ENCODE assay signal across 16 cellular contexts in genomic region chr15:87722941-87723691, GRCh38.
A peak's percentile ranks its signal among the peaks of the same experiment; 100 is the strongest.
DNase-seq lines count a peak whose midpoint lies in the region; ATAC-seq and TF ChIP-seq lines count a peak whose summit lies in the region.
"Had no signal": no experiment of that assay in that cellular context is flagged by ENCODE, and none has a peak within 500 bp of the region (broad histone marks: within the 10 kb centered on the region; RNA-seq: fewer than 3 reads in every experiment).

No MANE protein-coding gene starts in this region.

- ATAC-seq in GM18517 (IDR thresholded peaks at IDR 0.05; ENCODE audit: unreplicated experiment) (no peak), HG03280 (IDR thresholded peaks at IDR 0.05; ENCODE audit: unreplicated experiment) (no peak)
- ATAC-seq: activated naive CD8-positive, alpha-beta T cell treated with anti-CD3 and anti-CD28 coated beads, Interleukin-2, amount 50 U/mL, for 24 hours; HCT116; WTC11 had no signal

- no peaks in the 10 kb centered on the region for H3K9me3 ChIP-seq in neural progenitor cell (ENCODE audit: low read depth)
- H3K9me3 ChIP-seq: BLaER1, thyroid gland had no signal

- no peak overlapping the region for H2AFZ ChIP-seq in neural progenitor cell (replicated peaks)
- H2AFZ ChIP-seq: parathyroid adenoma, PC-9 had no signal

- peaks cover 54% of the 10 kb centered on the region for H3K4me1 Mint-ChIP-seq in neural progenitor cell
- H3K4me1 Mint-ChIP-seq: activated naive CD8-positive, alpha-beta T cell treated with anti-CD3 and anti-CD28 coated beads, Interleukin-2, amount 50 U/mL, for 24 hours; central memory CD8-positive, alpha-beta T cell had no signal

- H3K27ac Mint-ChIP-seq in neural progenitor cell = no peak overlapping the region
- H3K27ac Mint-ChIP-seq: activated naive CD8-positive, alpha-beta T cell treated with anti-CD3 and anti-CD28 coated beads, Interleukin-2, amount 50 U/mL, for 24 hours; WTC11 had no signal

- no peak for DNase-seq in HL-60 (ENCODE audit: low read depth in 1 of 2, low spot score in 1 of 2)
- DNase-seq in NCI-H2029 treated with DMSO at 0.1 percent for 48 hours (lab: John Stamatoyannopoulos, UW) = peak; percentile 62
- peak; percentile 6 for DNase-seq in T1000 (lab: John Stamatoyannopoulos, UW)
- DNase-seq in neural progenitor cell (ENCODE audit: low spot score) = peak; percentile 45
- no peak for DNase-seq in AG08396 (ENCODE audit: low spot score)
- DNase-seq: activated naive CD8-positive, alpha-beta T cell treated with anti-CD3 and anti-CD28 coated beads, Interleukin-2, amount 50 U/mL, for 24 hours; PC-9; SW 1271; thyroid gland had no signal

- no peak overlapping the region for H3K9ac ChIP-seq in neural progenitor cell
- H3K9ac ChIP-seq: BLaER1, parathyroid adenoma had no signal

- no peaks in the 10 kb centered on the region for H3K79me2 ChIP-seq in neural progenitor cell (ENCODE audit: low read depth)
- H3K79me2 ChIP-seq: parathyroid adenoma had no signal

- H3K27me3 ChIP-seq in HL-60 (ENCODE audit: insufficient read depth, poor library complexity, severe bottlenecking) = no peaks in the 10 kb centered on the region
- H3K27me3 ChIP-seq in neural progenitor cell = no peaks in the 10 kb centered on the region
- H3K27me3 ChIP-seq: BLaER1, thyroid gland had no signal

- peaks cover 8% of the 10 kb centered on the region for H3K27me3 Mint-ChIP-seq in neural progenitor cell (ENCODE audit: insufficient read depth, low read depth)
- H3K27me3 Mint-ChIP-seq: activated naive CD8-positive, alpha-beta T cell treated with anti-CD3 and anti-CD28 coated beads, Interleukin-2, amount 50 U/mL, for 24 hours; central memory CD8-positive, alpha-beta T cell had no signal

- no peaks in the 10 kb centered on the region for H4K20me1 ChIP-seq in neural progenitor cell (ENCODE audit: low read depth)
- H4K20me1 ChIP-seq: BLaER1 had no signal

- H3F3A ChIP-seq in neural progenitor cell (ENCODE audit: low read depth) = no peaks in the 10 kb centered on the region

- H3K36me3 Mint-ChIP-seq in neural progenitor cell = no peaks in the 10 kb centered on the region
- H3K36me3 Mint-ChIP-seq: WTC11 had no signal

- peaks cover 11% of the 10 kb centered on the region for H3K4me1 ChIP-seq in neural progenitor cell
- H3K4me1 ChIP-seq: BLaER1, parathyroid adenoma, thyroid gland had no signal

- H3K27ac ChIP-seq in HL-60 (replicated peaks) = peak overlapping the region; percentile 54
- H3K27ac ChIP-seq in neural progenitor cell = no peak overlapping the region
- H3K27ac ChIP-seq: BLaER1, parathyroid adenoma, PC-9, thyroid gland had no signal

- TF ChIP-seq CTCF in HL-60 (IDR thresholded peaks at IDR 0.05; ENCODE audit: insufficient read depth, low read length) (no peak), neural progenitor cell (IDR thresholded peaks at IDR 0.05) (no peak)

- peaks cover 2% of the 10 kb centered on the region for H3K9me3 Mint-ChIP-seq in neural progenitor cell
- H3K9me3 Mint-ChIP-seq: activated naive CD8-positive, alpha-beta T cell treated with anti-CD3 and anti-CD28 coated beads, Interleukin-2, amount 50 U/mL, for 24 hours; central memory CD8-positive, alpha-beta T cell; WTC11 had no signal

- H3K4me3 ChIP-seq in HL-60 (replicated peaks; ENCODE audit: insufficient read depth, low read length) (no peak overlapping the region), neural progenitor cell (no peak overlapping the region)
- H3K4me3 ChIP-seq: BLaER1, PC-9, thyroid gland had no signal

- H3K4me2 ChIP-seq in neural progenitor cell = peak overlapping the region; percentile 49
- H3K4me2 ChIP-seq: BLaER1, PC-9 had no signal

- H3K4me3 Mint-ChIP-seq in neural progenitor cell = no peak overlapping the region
- H3K4me3 Mint-ChIP-seq: activated naive CD8-positive, alpha-beta T cell treated with anti-CD3 and anti-CD28 coated beads, Interleukin-2, amount 50 U/mL, for 24 hours; central memory CD8-positive, alpha-beta T cell; WTC11 had no signal

- H3K36me3 ChIP-seq in neural progenitor cell = no peaks in the 10 kb centered on the region
- H3K36me3 ChIP-seq: BLaER1, thyroid gland had no signal

Comparison
In these comparisons a context has a peak if more than half of its experiments do, and no peak if none do; other contexts are left out.
1. DNase-seq: peak in NCI-H2029 treated with DMSO at 0.1 percent for 48 hours (single experiment), T1000 (single experiment) and neural progenitor cell (single experiment); none in HL-60 (0 of 2) and AG08396 (single experiment).